ENCODE assay signal across 8 cellular contexts in genomic region chr4:122786296-122786695, GRCh38. TPM values are rescaled to one million over a fixed set of nuclear protein-coding genes. Genes with fewer than 3 reads are reported as not detected.
A peak's percentile ranks its signal among the peaks of the same experiment; 100 is the strongest.
DNase-seq lines count a peak whose midpoint lies in the region; ATAC-seq, FAIRE-seq and TF ChIP-seq lines count a peak whose summit lies in the region.
"Not testable (repeated sequence)": the region's sequence is repeated elsewhere in the genome, so short reads cannot be mapped to it uniquely, and the experiment has no call there.

No MANE protein-coding gene starts in this region.

- H3K23me2 ChIP-seq in H1 (ENCODE audit: low read depth, low read length): not testable (repeated sequence)

- peaks cover 38% of the 10 kb centered on the region for H3K4me1 Mint-ChIP-seq in Calu3 (ENCODE audit: low read depth, unreplicated experiment)
- peaks cover 26% of the 10 kb centered on the region for H3K4me1 Mint-ChIP-seq in activated CD4-positive, alpha-beta T cell treated with anti-CD3 and anti-CD28 coated beads, Interleukin-2, amount 10 ng/mL, durations not matched to agents 24 days and 14 days
- peaks cover 19% of the 10 kb centered on the region for H3K4me1 Mint-ChIP-seq in activated naive CD4-positive, alpha-beta T cell treated with anti-CD3 and anti-CD28 coated beads for 36 hours (ENCODE audit: low read depth)
- peaks cover 17% of the 10 kb centered on the region for H3K4me1 Mint-ChIP-seq in stimulated activated effector memory CD8-positive, alpha-beta T cell treated with anti-CD3 and anti-CD28 coated beads, Interleukin-12 subunit alpha, Interleukin-12 subunit beta, amount 100 ng/mL, for 72 hours

- H3K27me3 Mint-ChIP-seq in Calu3 (ENCODE audit: unreplicated experiment); activated CD4-positive, alpha-beta T cell treated with anti-CD3 and anti-CD28 coated beads, Interleukin-2, amount 10 ng/mL, durations not matched to agents 24 days and 14 days: not testable (repeated sequence)
- peaks cover 16% of the 10 kb centered on the region for H3K27me3 Mint-ChIP-seq in activated naive CD4-positive, alpha-beta T cell treated with anti-CD3 and anti-CD28 coated beads for 36 hours (ENCODE audit: low read depth)

- in situ Hi-C loops in Panc1 (cut with HindIII; ENCODE audit: low pct_unique_long_range_greater_than_20kb, low sequenced_read_pairs): not testable (repeated sequence)

- TF ChIP-seq RAD21 in H1 (IDR thresholded peaks at IDR 0.05 in 1 of 2, conservative IDR thresholded peaks at IDR 0.05 in 1 of 2; ENCODE audit: low read depth in 2 of 2, low read length in 2 of 2): not testable (repeated sequence)

- H2BK5ac ChIP-seq in H1 (ENCODE audit: low read depth, low read length): peak overlapping the region; percentile 57; the same call in 1 of the 2 replicates

- H3K9me3 Mint-ChIP-seq in Calu3 (ENCODE audit: low read depth, unreplicated experiment); activated naive CD4-positive, alpha-beta T cell treated with anti-CD3 and anti-CD28 coated beads for 36 hours; stimulated activated effector memory CD8-positive, alpha-beta T cell treated with anti-CD3 and anti-CD28 coated beads, Interleukin-12 subunit alpha, Interleukin-12 subunit beta, amount 100 ng/mL, for 72 hours: not testable (repeated sequence)
- H3K9me3 Mint-ChIP-seq in activated CD4-positive, alpha-beta T cell treated with anti-CD3 and anti-CD28 coated beads, Interleukin-2, amount 10 ng/mL, durations not matched to agents 24 days and 14 days: peaks cover 15% of the 10 kb centered on the region

- not testable (repeated sequence) for BruUV-seq in Calu3 (replicated peaks; lab: Mats Ljungman, UMichigan); Panc1 (replicated peaks; lab: Mats Ljungman, UMichigan)

- not testable (repeated sequence) for H3K36me3 Mint-ChIP-seq in Calu3 (ENCODE audit: insufficient read depth, unreplicated experiment); activated CD4-positive, alpha-beta T cell treated with anti-CD3 and anti-CD28 coated beads, Interleukin-2, amount 10 ng/mL, durations not matched to agents 24 days and 14 days (ENCODE audit: low read depth); activated naive CD4-positive, alpha-beta T cell treated with anti-CD3 and anti-CD28 coated beads for 36 hours (ENCODE audit: low read depth); stimulated activated effector memory CD8-positive, alpha-beta T cell treated with anti-CD3 and anti-CD28 coated beads, Interleukin-12 subunit alpha, Interleukin-12 subunit beta, amount 100 ng/mL, for 72 hours

- H2AFZ ChIP-seq in H1 (ENCODE audit: low read length): not testable (repeated sequence)

- not testable (repeated sequence) for H3K14ac ChIP-seq in H1 (ENCODE audit: insufficient read length)

- FAIRE-seq in H1 (lab: Jason Lieb, UNC): not testable (repeated sequence)

- intact Hi-C loops in Calu3 (cut with micrococcal nuclease; ENCODE audit: unreplicated experiment): loop anchor here (10.0 kb wide), 1 partner anchor 109 kb away; no protein-coding TSS in a partner anchor
- intact Hi-C loops in Panc1 (cut with micrococcal nuclease; ENCODE audit: unreplicated experiment); mucosa of descending colon (cut with DNase I, micrococcal nuclease): not testable (repeated sequence)
- intact Hi-C loops in activated CD4-positive, alpha-beta T cell treated with anti-CD3 and anti-CD28 coated beads, Interleukin-2, amount 10 ng/mL, durations not matched to agents 24 days and 14 days (cut with micrococcal nuclease): loop anchor here (1.0 kb wide), 3 partner anchors 22 to 208 kb away; no protein-coding TSS in a partner anchor
- intact Hi-C loops in activated naive CD4-positive, alpha-beta T cell treated with anti-CD3 and anti-CD28 coated beads for 36 hours (cut with micrococcal nuclease): loop anchor here (1.0 to 5.0 kb wide), 10 partner anchors 12 to 274 kb away; partner anchors contain the start of genes BBS12 and NUDT6

- H3K9ac ChIP-seq in H1 (replicated peaks in 1 of 4; ENCODE audit: extremely low read depth in 1 of 4, low read depth in 3 of 4, low read length in 3 of 4): not testable (repeated sequence)

- H3K27ac ChIP-seq in Panc1 (ENCODE audit: low read length): peak overlapping the region; percentile 48; the same call in 1 of the 2 replicates
- not testable (repeated sequence) for H3K27ac ChIP-seq in H1 (ENCODE audit: low read depth, low read length)

- H4K20me1 ChIP-seq in H1 (replicated peaks in 1 of 2; ENCODE audit: control insufficient read depth in 1 of 2, insufficient read depth in 2 of 2, low read length in 2 of 2): not testable (repeated sequence)

- not testable (repeated sequence) for TF ChIP-seq EP300 in H1 (IDR thresholded peaks at IDR 0.05; ENCODE audit: borderline replicate concordance in 1 of 2, low read depth in 2 of 2, low read length in 2 of 2)

- not testable (repeated sequence) for H3K4me2 ChIP-seq in H1 (ENCODE audit: insufficient read depth in 1 of 2, low read depth in 2 of 2, low read length in 2 of 2)

- H3K9me3 ChIP-seq in Panc1 (ENCODE audit: control insufficient read depth, insufficient read depth, low read depth, low read length); H1 (ENCODE audit: insufficient read depth in 2 of 2, low read depth in 1 of 2, low read length in 1 of 2); mucosa of descending colon: not testable (repeated sequence)

- H4K5ac ChIP-seq in H1 (ENCODE audit: insufficient read length, low read depth, low read length): not testable (repeated sequence)

- H3K4me3 Mint-ChIP-seq in Calu3 (ENCODE audit: low read depth, unreplicated experiment): peak overlapping the region; percentile 1
- H3K4me3 Mint-ChIP-seq in activated CD4-positive, alpha-beta T cell treated with anti-CD3 and anti-CD28 coated beads, Interleukin-2, amount 10 ng/mL, durations not matched to agents 24 days and 14 days: peak overlapping the region; percentile 2
- H3K4me3 Mint-ChIP-seq in activated naive CD4-positive, alpha-beta T cell treated with anti-CD3 and anti-CD28 coated beads for 36 hours; stimulated activated effector memory CD8-positive, alpha-beta T cell treated with anti-CD3 and anti-CD28 coated beads, Interleukin-12 subunit alpha, Interleukin-12 subunit beta, amount 100 ng/mL, for 72 hours: not testable (repeated sequence)

- not testable (repeated sequence) for H2BK20ac ChIP-seq in H1 (ENCODE audit: low read length)

- H3K27me3 ChIP-seq in Panc1 (ENCODE audit: control insufficient read depth, insufficient read depth, low read length); H1 (replicated peaks in 1 of 4; ENCODE audit: control insufficient read depth in 3 of 4, extremely low read depth in 1 of 4, insufficient read depth in 3 of 4, low read length in 3 of 4): not testable (repeated sequence)

- not testable (repeated sequence) for H3K36me3 ChIP-seq in Panc1 (ENCODE audit: control insufficient read depth, insufficient read depth, low read length); H1 (ENCODE audit: control insufficient read depth in 2 of 4, insufficient read depth in 4 of 4, low read length in 3 of 4); mucosa of descending colon (ENCODE audit: low read depth)

- peak overlapping the region; percentile 73 for H2BK12ac ChIP-seq in H1 (ENCODE audit: low read depth, low read length)

- POLR2A ChIA-PET in Panc1 (lab: Charles Lee); H1 (lab: Charles Lee; ENCODE audit: partially characterized antibody): not testable (repeated sequence)

- peak; percentile 51 for DNase-seq in Calu3
- DNase-seq in Panc1 (ENCODE audit: low read depth, low spot score); H1 (ENCODE audit: low read depth in 1 of 2, low spot score in 2 of 2); stimulated activated effector memory CD8-positive, alpha-beta T cell treated with anti-CD3 and anti-CD28 coated beads, Interleukin-12 subunit alpha, Interleukin-12 subunit beta, amount 100 ng/mL, for 72 hours (ENCODE audit: low spot score in 2 of 2): not testable (repeated sequence)
- DNase-seq in activated CD4-positive, alpha-beta T cell treated with anti-CD3 and anti-CD28 coated beads, Interleukin-2, amount 10 ng/mL, durations not matched to agents 24 days and 14 days: peak; percentile 58
- DNase-seq in activated naive CD4-positive, alpha-beta T cell treated with anti-CD3 and anti-CD28 coated beads for 36 hours: peak; percentile 72
- peak in 1 of 3 donors; percentile 40 for DNase-seq in mucosa of descending colon

- ATAC-seq in HG03342 (IDR thresholded peaks at IDR 0.05; ENCODE audit: unreplicated experiment) (peak; percentile 45), mucosa of descending colon (peak; percentile 92)
- ATAC-seq in Panc1: not testable (repeated sequence)
- ATAC-seq in stimulated activated effector memory CD8-positive, alpha-beta T cell treated with anti-CD3 and anti-CD28 coated beads, Interleukin-12 subunit alpha, Interleukin-12 subunit beta, amount 100 ng/mL, for 72 hours: peak; percentile 60

- H3K79me1 ChIP-seq in H1 (ENCODE audit: low read depth, low read length): not testable (repeated sequence)

- TF ChIP-seq CTCF in Calu3 (IDR thresholded peaks at IDR 0.05; ENCODE audit: unreplicated experiment); Panc1 (IDR thresholded peaks at IDR 0.05); H1 (IDR thresholded peaks at IDR 0.05; ENCODE audit: control extremely low read depth in 1 of 3, insufficient read depth in 1 of 3, low read depth in 1 of 3, low read length in 3 of 3); mucosa of descending colon (IDR thresholded peaks at IDR 0.05): not testable (repeated sequence)

- H4K8ac ChIP-seq in H1 (ENCODE audit: extremely low read depth, insufficient read depth, low read length): not testable (repeated sequence)

- CTCF ChIA-PET in Calu3 (lab: Charles Lee); Panc1 (lab: Charles Lee); activated naive CD4-positive, alpha-beta T cell treated with anti-CD3 and anti-CD28 coated beads for 36 hours (lab: Charles Lee); H1 (lab: Charles Lee; ENCODE audit: partially characterized antibody): not testable (repeated sequence)

- H3K23ac ChIP-seq in H1 (ENCODE audit: insufficient read length): not testable (repeated sequence)

- H3K18ac ChIP-seq in H1 (ENCODE audit: extremely low read depth, low read length): peak overlapping the region; percentile 60; the same call in 1 of the 2 replicates

- not testable (repeated sequence) for H2BK15ac ChIP-seq in H1 (ENCODE audit: low read length)

- peak overlapping the region; percentile 88 for H3K27ac Mint-ChIP-seq in Calu3 (ENCODE audit: unreplicated experiment)
- peak overlapping the region; percentile 87 for H3K27ac Mint-ChIP-seq in activated CD4-positive, alpha-beta T cell treated with anti-CD3 and anti-CD28 coated beads, Interleukin-2, amount 10 ng/mL, durations not matched to agents 24 days and 14 days
- peak overlapping the region; percentile 6 for H3K27ac Mint-ChIP-seq in activated naive CD4-positive, alpha-beta T cell treated with anti-CD3 and anti-CD28 coated beads for 36 hours
- not testable (repeated sequence) for H3K27ac Mint-ChIP-seq in stimulated activated effector memory CD8-positive, alpha-beta T cell treated with anti-CD3 and anti-CD28 coated beads, Interleukin-12 subunit alpha, Interleukin-12 subunit beta, amount 100 ng/mL, for 72 hours

- not testable (repeated sequence) for H4K91ac ChIP-seq in H1 (replicated peaks; ENCODE audit: insufficient read length, low read length)

- not testable (repeated sequence) for H3K4ac ChIP-seq in H1 (replicated peaks; ENCODE audit: insufficient read length, low read depth, low read length)

- H3K4me3 ChIP-seq in Panc1 (ENCODE audit: low read depth in 2 of 2, low read length in 2 of 2); H1 (ENCODE audit: extremely low read depth in 1 of 4, insufficient read depth in 2 of 4, low read depth in 3 of 4, low read length in 4 of 4); mucosa of descending colon: not testable (repeated sequence)

- WGBS in H1 (ENCODE audit: extremely low coverage in 1 of 2, insufficient coverage in 1 of 2, insufficient read length in 1 of 2, insufficient replicate concordance in 2 of 2, low coverage in 1 of 2, low lambda C conversion rate in 2 of 2, missing lambda C conversion rate in 1 of 2), 2 experiments: 94% methylated on average over 4 of the region's 4 CpGs; no CpG with 5 or more reads in 1 of the 2 experiments

- peak overlapping the region; percentile 89; the same call in 1 of the 2 replicates for H2AK5ac ChIP-seq in H1 (ENCODE audit: low read depth, low read length)

- not testable (repeated sequence) for H3K4me1 ChIP-seq in Panc1 (ENCODE audit: control insufficient read depth, insufficient read depth, low read length); mucosa of descending colon (ENCODE audit: low read depth)
- H3K4me1 ChIP-seq in H1 (replicated peaks in 1 of 4; ENCODE audit: control insufficient read depth in 3 of 4, insufficient read depth in 4 of 4, low read length in 3 of 4): peaks cover 7 to 21% (median 16%) of the 10 kb centered on the region in 4 experiments

- H2BK120ac ChIP-seq in H1 (replicated peaks; ENCODE audit: low read depth, low read length): not testable (repeated sequence)

- H3K56ac ChIP-seq in H1 (replicated peaks; ENCODE audit: insufficient read length, low read depth, low read length): not testable (repeated sequence)

- H3K79me2 ChIP-seq in H1 (ENCODE audit: control insufficient read depth in 1 of 2, insufficient read depth in 2 of 2, low read length in 2 of 2): not testable (repeated sequence)

- TF ChIP-seq POLR2A in H1 (IDR thresholded peaks at IDR 0.05; ENCODE audit: control extremely low read depth in 1 of 2, low read depth in 2 of 2, low read length in 2 of 2): not testable (repeated sequence)

RNA-seq across cellular contexts. Expression of gene FGF2, which starts 40.3 kb away (rescaled TPM):
- total RNA-seq in Calu3 (2022) (33.7 and 43.6 TPM in 2 replicates), Panc1 (2021; ENCODE audit: unreplicated experiment) (21.7 TPM), mucosa of descending colon (10 to 100 TPM in 1 of 3 donors, 1 to 10 TPM in 2; 1.3 to 45.0 (median 2.4) TPM)
- 7.8 TPM for polyA plus RNA-seq in Panc1 (2012; ENCODE audit: insufficient read length)
- total RNA-seq in activated CD4-positive, alpha-beta T cell treated with anti-CD3 and anti-CD28 coated beads, Interleukin-2, amount 10 ng/mL, durations not matched to agents 24 days and 14 days: 13.3 and 13.8 TPM in 2 replicates
- total RNA-seq in activated naive CD4-positive, alpha-beta T cell treated with anti-CD3 and anti-CD28 coated beads for 36 hours: 1 to 10 TPM in 1 of 2 experiments, under 1 TPM in 1; 0.79 to 1.2 TPM
- 145 and 153 TPM in 2 replicates for total RNA-seq in H1 (2021; fragmentation: NEBNext Ultra II Directional; extraction: Animal tissue kit (Norgen Biotek cat#: 25700))
- 20.5 and 23.4 TPM in 2 replicates for polyA plus RNA-seq in H1 (2011; rRNA removed)
- polyA plus RNA-seq in H1 (2011; cell fraction: cytosol; rRNA removed): 45.3 TPM
- polyA plus RNA-seq in H1 (2011; cell fraction: nucleus; rRNA removed): 30.0 TPM
- 42.5 to 55.1 TPM (median 50.9 TPM) in 4 replicates for polyA plus RNA-seq in H1 (2012, experiment 1 of 2)
- 5.4 TPM for polyA plus RNA-seq in H1 (2012, experiment 2 of 2)
- 46.6 TPM for polyA plus RNA-seq in H1 (2013, experiment 1 of 2)
- polyA plus RNA-seq in H1 (2013, experiment 2 of 2): 39.5 TPM
- polyA minus RNA-seq in H1 (2011; rRNA and poly(A)+ RNA removed): 55.5 and 65.6 TPM in 2 replicates
- 84.8 TPM for polyA minus RNA-seq in H1 (2011; cell fraction: cytosol; rRNA and poly(A)+ RNA removed)
- polyA minus RNA-seq in H1 (2011; cell fraction: nucleus; rRNA and poly(A)+ RNA removed): 136 TPM

RNA-seq across cellular contexts. Expression of gene BBS12, which starts 53.8 kb away (rescaled TPM):
- total RNA-seq in Calu3 (2022) (2.4 TPM in 2 replicates), Panc1 (2021; ENCODE audit: unreplicated experiment) (1.5 TPM), mucosa of descending colon (1 to 10 TPM; 3.3 to 5.4 (median 3.9) TPM)
- 1.5 TPM for polyA plus RNA-seq in Panc1 (2012; ENCODE audit: insufficient read length)
- total RNA-seq in activated CD4-positive, alpha-beta T cell treated with anti-CD3 and anti-CD28 coated beads, Interleukin-2, amount 10 ng/mL, durations not matched to agents 24 days and 14 days: 3.8 and 4.7 TPM in 2 replicates
- 1 to 10 TPM; 1.7 to 2.2 TPM for total RNA-seq in activated naive CD4-positive, alpha-beta T cell treated with anti-CD3 and anti-CD28 coated beads for 36 hours
- total RNA-seq in H1 (2021; fragmentation: NEBNext Ultra II Directional; extraction: Animal tissue kit (Norgen Biotek cat#: 25700)): 2.6 TPM in 2 replicates
- polyA plus RNA-seq in H1 (2011; rRNA removed): 0.44 and 0.88 TPM in 2 replicates
- polyA plus RNA-seq in H1 (2011; cell fraction: cytosol; rRNA removed): 0.89 TPM
- 0.41 TPM for polyA plus RNA-seq in H1 (2011; cell fraction: nucleus; rRNA removed)
- polyA plus RNA-seq in H1 (2012, experiment 1 of 2): 1.6 to 3.0 TPM (median 1.9 TPM) in 4 replicates
- polyA plus RNA-seq in H1 (2012, experiment 2 of 2): 0.21 TPM
- 1.2 TPM for polyA plus RNA-seq in H1 (2013, experiment 1 of 2)
- polyA plus RNA-seq in H1 (2013, experiment 2 of 2): 1.2 TPM
- 1.2 and 2.0 TPM in 2 replicates for polyA minus RNA-seq in H1 (2011; rRNA and poly(A)+ RNA removed)
- 2.1 TPM for polyA minus RNA-seq in H1 (2011; cell fraction: cytosol; rRNA and poly(A)+ RNA removed)
- polyA minus RNA-seq in H1 (2011; cell fraction: nucleus; rRNA and poly(A)+ RNA removed): 2.7 TPM
